Comparison of ENCODE assay signal across 9 cellular contexts in genomic region chr1:67307251-67308060, GRCh38. TPM values are rescaled to one million over a fixed set of nuclear protein-coding genes. Genes with fewer than 3 reads are reported as not detected.
A peak's percentile ranks its signal among the peaks of the same experiment; 100 is the strongest.
DNase-seq lines count a peak whose midpoint lies in the region; ATAC-seq and TF ChIP-seq lines count a peak whose summit lies in the region.
"Had no signal": no experiment of that assay in that cellular context is flagged by ENCODE, and none has a peak within 500 bp of the region (broad histone marks: within the 10 kb centered on the region; RNA-seq: fewer than 3 reads in every experiment).

Gene IL12RB2, plus strand, starts transcription at chr1:67307873. Its CDS starts 12,496 bp downstream, at chr1:67320369.

- peak within 1 kb of the TSS; percentile 63 to 91 (median 85) for H3K4me3 Mint-ChIP-seq in naive B cell

- H3K9me3 Mint-ChIP-seq in naive B cell: peaks cover 0 to 1% (median 0%) of the 10 kb centered on the region in 7 donors

- peaks cover 8 to 28% (median 26%) of the 10 kb centered on the region in 3 donors for H3K27me3 Mint-ChIP-seq in naive B cell

- WGBS in suprapubic skin: 6% methylated on average over 55 of the region's 75 CpGs

- no peak within 1 kb of the TSS for H3K27ac ChIP-seq in suprapubic skin

- TF ChIP-seq POLR2A in suprapubic skin (IDR thresholded peaks at IDR 0.05): no peak

- peaks cover 11% of the 10 kb centered on the region for H3K4me1 ChIP-seq in suprapubic skin

- no peak for TF ChIP-seq CTCF in suprapubic skin (IDR thresholded peaks at IDR 0.05)

- peak within 1 kb of the TSS in 1 of 6 donors; percentile 91 for H3K27ac Mint-ChIP-seq in naive B cell

- H3K9me3 ChIP-seq in suprapubic skin: no peaks in the 10 kb centered on the region

- H3K27me3 ChIP-seq in suprapubic skin: peaks cover 12% of the 10 kb centered on the region

- peak in 3 of 4 experiments; percentile 16 to 22 (median 18) for DNase-seq in activated CD4-positive, CD25-positive, alpha-beta regulatory T cell (lab: John Stamatoyannopoulos, UW)
- DNase-seq in dermis blood vessel endothelial cell (peak; percentile 1), naive B cell (peak; percentile 4), suprapubic skin (ENCODE audit: low spot score in 2 of 2) (peak in 1 of 2 donors; percentile 79), midbrain (lab: John Stamatoyannopoulos, UW) (no peak)
- no peak for DNase-seq in effector CD8-positive, alpha-beta T cell (lab: John Stamatoyannopoulos, UW)

- peak within 1 kb of the TSS; percentile 70 for H3K4me3 ChIP-seq in suprapubic skin

- no peaks in the 10 kb centered on the region for H3K36me3 ChIP-seq in suprapubic skin

- H3K36me3 Mint-ChIP-seq in naive B cell: no peaks in the 10 kb centered on the region

- peaks cover 9 to 13% (median 11%) of the 10 kb centered on the region in 3 donors for H3K4me1 Mint-ChIP-seq in naive B cell

- no peak for TF ChIP-seq EP300 in suprapubic skin (IDR thresholded peaks at IDR 0.05)

- ATAC-seq in GM18498 (IDR thresholded peaks at IDR 0.05; ENCODE audit: unreplicated experiment) (peak; percentile 73), HG03432 (IDR thresholded peaks at IDR 0.05; ENCODE audit: unreplicated experiment) (peak; percentile 75), naive B cell (ENCODE audit: low read depth in 2 of 2) (peak; percentile 69 to 73)

RNA-seq across cellular contexts. Expression of gene IL12RB2, which starts in this region (rescaled TPM):
- not detected in 2 replicates for total RNA-seq in dermis blood vessel endothelial cell
- not detected for polyA plus RNA-seq in naive B cell (ENCODE audit: low read depth in 6 of 6)
- 1 to 10 TPM in 3 of 4 donors, under 1 TPM in 1; 0.79 to 4.5 (median 1.6) TPM for total RNA-seq in suprapubic skin
- total RNA-seq: HT1080 had no signal

Comparison
In these comparisons a context has a peak if more than half of its experiments do, and no peak if none do; other contexts are left out.
1. Peak in DNase-seq in dermis blood vessel endothelial cell; RNA of the gene not detected or under 1 TPM.
2. Peak in DNase-seq and ATAC-seq in naive B cell; RNA of the gene not detected or under 1 TPM.
3. DNase-seq: peak in activated CD4-positive, CD25-positive, alpha-beta regulatory T cell (3 of 4); none in midbrain (single experiment) and effector CD8-positive, alpha-beta T cell (single experiment).
4. Peak in every context shown above with its lines, with median percentiles within 50 percentile points of each other: ATAC-seq.